In the genomic region with DNA sequence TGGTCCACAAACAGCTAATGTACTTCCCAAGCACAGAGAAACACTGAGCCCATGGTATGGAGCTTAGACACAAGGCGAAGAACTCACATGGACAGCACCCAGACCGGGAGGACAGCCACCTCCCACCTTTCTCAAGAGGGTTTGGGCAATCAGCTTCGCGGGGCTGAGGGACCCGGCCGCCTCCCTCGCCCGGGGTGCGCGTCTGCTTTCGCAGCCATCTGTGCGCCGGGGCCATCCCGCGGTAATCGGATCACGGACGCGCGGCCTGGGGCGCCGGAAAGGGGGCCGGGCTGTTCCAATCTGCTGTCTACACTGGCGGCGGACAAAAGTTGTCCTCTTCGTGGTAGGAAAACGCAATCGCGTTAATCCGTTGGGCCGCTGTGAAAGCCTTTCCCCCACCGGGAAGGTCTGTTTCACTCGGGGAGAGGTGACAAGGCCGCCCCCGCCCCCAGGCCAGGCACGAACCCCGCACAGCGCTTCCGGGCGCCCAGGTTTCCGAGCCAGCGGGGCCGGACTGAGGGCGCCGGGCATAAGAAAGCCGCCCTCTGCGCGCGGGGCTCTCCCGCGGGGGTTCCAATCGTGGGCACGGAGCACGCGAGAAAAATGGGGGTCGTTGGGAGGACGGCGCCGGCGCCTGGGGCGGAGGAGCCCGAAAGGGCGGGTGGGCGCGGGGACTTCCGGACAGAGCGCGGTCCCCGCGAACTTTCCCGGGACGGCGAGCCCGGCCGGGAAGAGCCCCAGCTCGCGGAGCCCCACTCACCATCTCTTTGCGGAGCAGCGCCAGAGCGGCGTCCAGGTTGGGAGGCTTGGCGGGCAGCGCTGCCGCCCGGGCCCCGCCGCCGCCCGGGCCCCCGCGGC, we compare ENCODE assay signal across 8 cellular contexts. TPM values are rescaled to one million over a fixed set of nuclear protein-coding genes. Genes with fewer than 3 reads are reported as not detected.
DNase-seq lines count a peak whose midpoint lies in the region; ATAC-seq and TF ChIP-seq lines count a peak whose summit lies in the region.

No MANE protein-coding gene starts in this region.

- H3K27ac ChIP-seq in neural cell (ENCODE audit: low read length) (no peak overlapping the region), upper lobe of right lung (peak overlapping the region; percentile 82)

- H2AFZ ChIP-seq in neural cell (ENCODE audit: low read depth, low read length), result peak overlapping the region; percentile 0

- peak; percentile 41 for ATAC-seq in GM18502 (IDR thresholded peaks at IDR 0.05; ENCODE audit: poor library complexity, unreplicated experiment)
- ATAC-seq in HG02678 (IDR thresholded peaks at IDR 0.05; ENCODE audit: unreplicated experiment), result peak; percentile 55
- peak; percentile 76 for ATAC-seq in upper lobe of right lung

- peaks cover 27% of the 10 kb centered on the region for H3K4me1 ChIP-seq in upper lobe of right lung

- TF ChIP-seq EP300 in neural cell (conservative IDR thresholded peaks at IDR 0.05; ENCODE audit: poor library complexity, severe bottlenecking), result no peak

- intact Hi-C loops in upper lobe of right lung (cut with DNase I), result no loop called here

- H3K36me3 ChIP-seq in neural cell (ENCODE audit: insufficient read depth, low read length), result no peaks in the 10 kb centered on the region
- H3K36me3 ChIP-seq in upper lobe of right lung, result no peaks in the 10 kb centered on the region

- TF ChIP-seq CTCF in fibroblast of mammary gland (conservative IDR thresholded peaks at IDR 0.05; ENCODE audit: control insufficient read depth, insufficient read depth, low read depth, low read length) (no peak), neural cell (IDR thresholded peaks at IDR 0.05; ENCODE audit: poor library complexity, severe bottlenecking) (no peak), upper lobe of right lung (IDR thresholded peaks at IDR 0.05) (no peak)

- peak overlapping the region; percentile 36 for H3K9ac ChIP-seq in neural cell (ENCODE audit: low read length)

- no peak for TF ChIP-seq RAD21 in neural cell (conservative IDR thresholded peaks at IDR 0.05)

- DNase-seq in NCI-H774 (lab: John Stamatoyannopoulos, UW) (peak; percentile 32), fibroblast of mammary gland (ENCODE audit: low read depth) (no peak), upper lobe of right lung (peak; percentile 80), NCI-H1105 (lab: John Stamatoyannopoulos, UW) (no peak)
- DNase-seq in activated T-cell treated with anti-CD3 and anti-CD28 coated beads, Interleukin-2, amount 50 U/mL, for 1 hour, result peak; percentile 51

- H3K9me3 ChIP-seq in neural cell (ENCODE audit: low read length), result no peaks in the 10 kb centered on the region
- no peaks in the 10 kb centered on the region for H3K9me3 ChIP-seq in upper lobe of right lung

- peaks cover 49% of the 10 kb centered on the region for H3K27me3 ChIP-seq in neural cell (ENCODE audit: insufficient read depth, low read depth, low read length)
- no peaks in the 10 kb centered on the region for H3K27me3 ChIP-seq in upper lobe of right lung

- H3K4me2 ChIP-seq in neural cell (ENCODE audit: low read length), result no peak overlapping the region

- H3K9me2 ChIP-seq in neural cell (ENCODE audit: insufficient read depth, low read length), result no peaks in the 10 kb centered on the region

- H3K79me2 ChIP-seq in neural cell (replicated peaks; ENCODE audit: insufficient read depth, low read length), result no peaks in the 10 kb centered on the region

- H3K4me3 ChIP-seq in fibroblast of mammary gland (ENCODE audit: control insufficient read depth, low read depth, low read length) (peak overlapping the region; percentile 65), neural cell (ENCODE audit: low read length) (peak overlapping the region; percentile 78), upper lobe of right lung (peak overlapping the region; percentile 73)

- H3F3A ChIP-seq in neural cell (ENCODE audit: insufficient read depth, low read length, poor library complexity, severe bottlenecking), result no peaks in the 10 kb centered on the region

- no peaks in the 10 kb centered on the region for H4K20me1 ChIP-seq in neural cell (ENCODE audit: insufficient read depth)

TF ChIP-seq in neural cell, 6 proteins besides CTCF, POLR2A, EP300 and RAD21:
- TF ChIP-seq POLR2AphosphoS5 (IDR thresholded peaks at IDR 0.05) (peak; percentile 5), MXI1 (conservative IDR thresholded peaks at IDR 0.05; ENCODE audit: poor library complexity, severe bottlenecking) (no peak), EZH2 (IDR thresholded peaks at IDR 0.05; ENCODE audit: borderline replicate concordance, insufficient read depth, low read length, poor library complexity, severe bottlenecking) (peak; percentile 43)
TF ChIP-seq in neural cell: peak in this region for 2.

RNA-seq across cellular contexts. Expression of a gene that starts 0.7 kb away (rescaled TPM):
- 0.20 and 0.32 TPM in 2 replicates for polyA plus RNA-seq in neural cell
- polyA minus RNA-seq in neural cell, result not detected in 2 replicates
- 41.4 TPM for total RNA-seq in upper lobe of right lung

Comparison
In these comparisons a context has a peak if more than half of its experiments do, and no peak if none do; other contexts are left out.
1. DNase-seq: peak in NCI-H774 (single experiment), activated T-cell treated with anti-CD3 and anti-CD28 coated beads, Interleukin-2, amount 50 U/mL, for 1 hour (single experiment) and upper lobe of right lung (single experiment); none in fibroblast of mammary gland (single experiment) and NCI-H1105 (single experiment).
2. Peak in every context shown above with its lines, with median percentiles within 50 percentile points of each other: ATAC-seq and H3K4me3 ChIP-seq.